In genomic region chr6:30942338-30943060, GRCh38 we compare ENCODE assay signal across 8 cellular contexts. TPM values are rescaled to one million over a fixed set of nuclear protein-coding genes. Genes with fewer than 3 reads are reported as not detected.
A peak's percentile ranks its signal among the peaks of the same experiment; 100 is the strongest.
DNase-seq lines count a peak whose midpoint lies in the region; ATAC-seq, FAIRE-seq and TF ChIP-seq lines count a peak whose summit lies in the region.

No MANE protein-coding gene starts in this region.

- H3K27ac ChIP-seq in astrocyte (ENCODE audit: low read depth, low read length) (no peak overlapping the region), thoracic aorta (no peak overlapping the region)

- H3K27ac Mint-ChIP-seq in activated CD8-positive, alpha-beta T cell treated with anti-CD3 and anti-CD28 coated beads for 36 hours = no peak overlapping the region
- no peak overlapping the region for H3K27ac Mint-ChIP-seq in activated CD8-positive, alpha-beta T cell treated with anti-CD3 and anti-CD28 coated beads, Interleukin-2, amount 10 ng/mL, durations not matched to agents 7 days and 5 days
- H3K27ac Mint-ChIP-seq in astrocyte (ENCODE audit: unreplicated experiment) = peak overlapping the region; percentile 53

- H3K4me1 Mint-ChIP-seq in activated CD8-positive, alpha-beta T cell treated with anti-CD3 and anti-CD28 coated beads for 36 hours (ENCODE audit: low read depth) = no peaks in the 10 kb centered on the region
- no peaks in the 10 kb centered on the region for H3K4me1 Mint-ChIP-seq in activated CD8-positive, alpha-beta T cell treated with anti-CD3 and anti-CD28 coated beads, Interleukin-2, amount 10 ng/mL, durations not matched to agents 7 days and 5 days (ENCODE audit: low read depth)
- peaks cover 6% of the 10 kb centered on the region for H3K4me1 Mint-ChIP-seq in astrocyte (ENCODE audit: low read depth, unreplicated experiment)

- intact Hi-C loops in activated CD8-positive, alpha-beta T cell treated with anti-CD3 and anti-CD28 coated beads for 36 hours (cut with micrococcal nuclease) = no loop called here

- TF ChIP-seq CTCF in activated CD8-positive, alpha-beta T cell treated with anti-CD3 and anti-CD28 coated beads for 36 hours (IDR thresholded peaks at IDR 0.05) = no peak
- TF ChIP-seq CTCF in astrocyte (IDR thresholded peaks at IDR 0.05; ENCODE audit: insufficient read depth, low read depth, low read length) = peak; percentile 46
- no peak for TF ChIP-seq CTCF in thoracic aorta (IDR thresholded peaks at IDR 0.05)

- no peaks in the 10 kb centered on the region for H3K79me2 ChIP-seq in astrocyte (ENCODE audit: insufficient read depth, low read length)

- H3K36me3 ChIP-seq in astrocyte (ENCODE audit: insufficient read depth, low read length) (no peaks in the 10 kb centered on the region), iPS-15b (ENCODE audit: control insufficient read depth, insufficient read depth, low read length) (no peaks in the 10 kb centered on the region), thoracic aorta (no peaks in the 10 kb centered on the region)

- FAIRE-seq in astrocyte (lab: Jason Lieb, UNC) = no peak

- H3K9ac ChIP-seq in astrocyte (ENCODE audit: low read length) (no peak overlapping the region), iPS-15b (ENCODE audit: low read depth, low read length) (peak overlapping the region; percentile 14)

- H3K36me3 Mint-ChIP-seq in activated CD8-positive, alpha-beta T cell treated with anti-CD3 and anti-CD28 coated beads for 36 hours (ENCODE audit: low read depth) = no peaks in the 10 kb centered on the region
- no peaks in the 10 kb centered on the region for H3K36me3 Mint-ChIP-seq in activated CD8-positive, alpha-beta T cell treated with anti-CD3 and anti-CD28 coated beads, Interleukin-2, amount 10 ng/mL, durations not matched to agents 7 days and 5 days (ENCODE audit: low read depth)
- H3K36me3 Mint-ChIP-seq in astrocyte (ENCODE audit: low read depth, unreplicated experiment) = no peaks in the 10 kb centered on the region

- no peaks in the 10 kb centered on the region for H3K9me3 ChIP-seq in astrocyte (ENCODE audit: insufficient read depth, low read depth, low read length)
- H3K9me3 ChIP-seq in iPS-15b (ENCODE audit: control insufficient read depth, insufficient read depth, low read length) = no peaks in the 10 kb centered on the region
- H3K9me3 ChIP-seq in thoracic aorta = no peaks in the 10 kb centered on the region

- H3K4me2 ChIP-seq in astrocyte (ENCODE audit: low read length) = peak overlapping the region; percentile 54

- H4K20me1 ChIP-seq in astrocyte (ENCODE audit: insufficient read depth, low read length) = no peaks in the 10 kb centered on the region

- no peak overlapping the region for H3K4me3 Mint-ChIP-seq in activated CD8-positive, alpha-beta T cell treated with anti-CD3 and anti-CD28 coated beads for 36 hours
- H3K4me3 Mint-ChIP-seq in activated CD8-positive, alpha-beta T cell treated with anti-CD3 and anti-CD28 coated beads, Interleukin-2, amount 10 ng/mL, durations not matched to agents 7 days and 5 days = no peak overlapping the region
- no peak overlapping the region for H3K4me3 Mint-ChIP-seq in astrocyte (ENCODE audit: unreplicated experiment)

- H3K4me3 ChIP-seq in astrocyte (ENCODE audit: insufficient read depth, low read depth, low read length) (no peak overlapping the region), iPS-15b (ENCODE audit: low read depth, low read length) (peak overlapping the region; percentile 16), thoracic aorta (no peak overlapping the region)

- no peaks in the 10 kb centered on the region for H3K9me3 Mint-ChIP-seq in activated CD8-positive, alpha-beta T cell treated with anti-CD3 and anti-CD28 coated beads for 36 hours
- no peaks in the 10 kb centered on the region for H3K9me3 Mint-ChIP-seq in activated CD8-positive, alpha-beta T cell treated with anti-CD3 and anti-CD28 coated beads, Interleukin-2, amount 10 ng/mL, durations not matched to agents 7 days and 5 days (ENCODE audit: insufficient read depth)
- peaks cover 1% of the 10 kb centered on the region for H3K9me3 Mint-ChIP-seq in astrocyte (ENCODE audit: unreplicated experiment)

- H3K27me3 ChIP-seq in astrocyte (ENCODE audit: insufficient read depth, low read length) (peaks cover 4% of the 10 kb centered on the region), iPS-15b (ENCODE audit: control insufficient read depth, insufficient read depth, low read length) (no peaks in the 10 kb centered on the region), thoracic aorta (replicated peaks; ENCODE audit: insufficient read depth) (no peaks in the 10 kb centered on the region)

- no peak for ATAC-seq in activated CD8-positive, alpha-beta T cell treated with anti-CD3 and anti-CD28 coated beads for 36 hours
- ATAC-seq in activated CD8-positive, alpha-beta T cell treated with anti-CD3 and anti-CD28 coated beads, Interleukin-2, amount 10 ng/mL, durations not matched to agents 7 days and 5 days = no peak
- ATAC-seq in thoracic aorta (ENCODE audit: insufficient number of reproducible peaks, low FRiP score, low read depth) = peak; percentile 26
- no peak for ATAC-seq in HG02642 (IDR thresholded peaks at IDR 0.05; ENCODE audit: poor library complexity, unreplicated experiment)
- ATAC-seq in HG03565 (IDR thresholded peaks at IDR 0.05; ENCODE audit: unreplicated experiment) = no peak

- H3K27me3 Mint-ChIP-seq in activated CD8-positive, alpha-beta T cell treated with anti-CD3 and anti-CD28 coated beads for 36 hours = peaks cover 46% of the 10 kb centered on the region
- peaks cover 43% of the 10 kb centered on the region for H3K27me3 Mint-ChIP-seq in activated CD8-positive, alpha-beta T cell treated with anti-CD3 and anti-CD28 coated beads, Interleukin-2, amount 10 ng/mL, durations not matched to agents 7 days and 5 days (ENCODE audit: low read depth)
- H3K27me3 Mint-ChIP-seq in astrocyte (ENCODE audit: low read depth, unreplicated experiment) = peaks cover 54% of the 10 kb centered on the region

- peak; percentile 15 for DNase-seq in activated CD8-positive, alpha-beta T cell treated with anti-CD3 and anti-CD28 coated beads for 36 hours
- DNase-seq in activated CD8-positive, alpha-beta T cell treated with anti-CD3 and anti-CD28 coated beads, Interleukin-2, amount 10 ng/mL, durations not matched to agents 7 days and 5 days = no peak
- peak; percentile 63 for DNase-seq in astrocyte (ENCODE audit: low read depth)
- DNase-seq in thoracic aorta (ENCODE audit: low spot score) = peak; percentile 8
- no peak for DNase-seq in activated naive CD4-positive, alpha-beta T cell treated with anti-CD3 and anti-CD28 coated beads, Interleukin-2, amount 50 U/mL, for 16 hours

- POLR2A ChIA-PET in activated CD8-positive, alpha-beta T cell treated with anti-CD3 and anti-CD28 coated beads for 36 hours (lab: Charles Lee) = no interaction called here
- POLR2A ChIA-PET in activated CD8-positive, alpha-beta T cell treated with anti-CD3 and anti-CD28 coated beads, Interleukin-2, amount 10 ng/mL, durations not matched to agents 7 days and 5 days (lab: Charles Lee) = no interaction called here

- H3K4me1 ChIP-seq in astrocyte (ENCODE audit: insufficient read depth, low read length) (peaks cover 5% of the 10 kb centered on the region), iPS-15b (ENCODE audit: control insufficient read depth, insufficient read depth, low read length) (peaks cover 10% of the 10 kb centered on the region), thoracic aorta (ENCODE audit: control insufficient read depth in 1 of 2, low read depth in 2 of 2) (peaks cover 0 to 4% of the 10 kb centered on the region in 2 donors)

- CTCF ChIA-PET in activated CD8-positive, alpha-beta T cell treated with anti-CD3 and anti-CD28 coated beads for 36 hours (lab: Charles Lee) = interaction anchor here (1.9 kb wide), 1 partner anchor 145 kb away, joined by 4 read pairs; no protein-coding TSS in a partner anchor
- CTCF ChIA-PET in activated CD8-positive, alpha-beta T cell treated with anti-CD3 and anti-CD28 coated beads, Interleukin-2, amount 10 ng/mL, durations not matched to agents 7 days and 5 days (lab: Charles Lee) = interaction anchor here (0.8 to 1.6 kb wide), 6 partner anchors 22 to 145 kb away, joined by 3 to 6 read pairs (median 3); no protein-coding TSS in a partner anchor

- H2AFZ ChIP-seq in astrocyte (ENCODE audit: low read depth, low read length) = peak overlapping the region; percentile 44

RNA-seq across cellular contexts. Expression of gene MUCL3, which starts 1.7 kb away (rescaled TPM):
- not detected for total RNA-seq in activated CD8-positive, alpha-beta T cell treated with anti-CD3 and anti-CD28 coated beads for 36 hours
- total RNA-seq in activated CD8-positive, alpha-beta T cell treated with anti-CD3 and anti-CD28 coated beads, Interleukin-2, amount 10 ng/mL, durations not matched to agents 7 days and 5 days = not detected
- total RNA-seq in astrocyte (not detected in 2 replicates), thoracic aorta (10 to 100 TPM in 1 of 2 donors, not detected in 1; 13.8 TPM)

RNA-seq across cellular contexts. Expression of gene SFTA2, which starts 10.5 kb away (rescaled TPM):
- not detected for total RNA-seq in activated CD8-positive, alpha-beta T cell treated with anti-CD3 and anti-CD28 coated beads for 36 hours
- total RNA-seq in activated CD8-positive, alpha-beta T cell treated with anti-CD3 and anti-CD28 coated beads, Interleukin-2, amount 10 ng/mL, durations not matched to agents 7 days and 5 days = not detected
- total RNA-seq in astrocyte = not detected in 2 replicates
- total RNA-seq in thoracic aorta = not detected

RNA-seq across cellular contexts. Expression of gene VARS2, which starts 28.5 kb away (rescaled TPM):
- total RNA-seq in activated CD8-positive, alpha-beta T cell treated with anti-CD3 and anti-CD28 coated beads for 36 hours = 10 to 100 TPM; 83.0 to 84.0 TPM
- 10 to 100 TPM; 38.4 to 38.8 TPM for total RNA-seq in activated CD8-positive, alpha-beta T cell treated with anti-CD3 and anti-CD28 coated beads, Interleukin-2, amount 10 ng/mL, durations not matched to agents 7 days and 5 days
- total RNA-seq in astrocyte (19.8 and 21.6 TPM in 2 replicates), thoracic aorta (10 to 100 TPM; 20.2 to 26.0 TPM)

RNA-seq across cellular contexts. Expression of gene GTF2H4, which starts 34.5 kb away (rescaled TPM):
- total RNA-seq in activated CD8-positive, alpha-beta T cell treated with anti-CD3 and anti-CD28 coated beads for 36 hours = 10 to 100 TPM; 37.1 to 41.9 TPM
- total RNA-seq in activated CD8-positive, alpha-beta T cell treated with anti-CD3 and anti-CD28 coated beads, Interleukin-2, amount 10 ng/mL, durations not matched to agents 7 days and 5 days = 10 to 100 TPM; 30.0 to 30.1 TPM
- 34.3 and 41.3 TPM in 2 replicates for total RNA-seq in astrocyte
- 10 to 100 TPM; 14.9 to 42.2 TPM for total RNA-seq in thoracic aorta

RNA-seq across cellular contexts. Expression of gene MUC21, which starts 41.0 kb away (rescaled TPM):
- not detected for total RNA-seq in activated CD8-positive, alpha-beta T cell treated with anti-CD3 and anti-CD28 coated beads for 36 hours
- not detected for total RNA-seq in activated CD8-positive, alpha-beta T cell treated with anti-CD3 and anti-CD28 coated beads, Interleukin-2, amount 10 ng/mL, durations not matched to agents 7 days and 5 days
- total RNA-seq in astrocyte (not detected in 2 replicates), thoracic aorta (not detected)

Comparison
In these comparisons a context has a peak if more than half of its experiments do, and no peak if none do; other contexts are left out.
1. DNase-seq: peak in activated CD8-positive, alpha-beta T cell treated with anti-CD3 and anti-CD28 coated beads for 36 hours (single experiment), astrocyte (single experiment) and thoracic aorta (single experiment); none in activated CD8-positive, alpha-beta T cell treated with anti-CD3 and anti-CD28 coated beads, Interleukin-2, amount 10 ng/mL, durations not matched to agents 7 days and 5 days (single experiment) and activated naive CD4-positive, alpha-beta T cell treated with anti-CD3 and anti-CD28 coated beads, Interleukin-2, amount 50 U/mL, for 16 hours (single experiment).